ENCODE assay signal across 28 cellular contexts in genomic region chr19:5017235-5017634, GRCh38. TPM values are rescaled to one million over a fixed set of nuclear protein-coding genes. Genes with fewer than 3 reads are reported as not detected.
DNase-seq lines count a peak whose midpoint lies in the region; ATAC-seq and TF ChIP-seq lines count a peak whose summit lies in the region.
"Had no signal": no experiment of that assay in that cellular context is flagged by ENCODE, and none has a peak within 500 bp of the region (broad histone marks: within the 10 kb centered on the region; RNA-seq: fewer than 3 reads in every experiment).

No MANE protein-coding gene starts in this region.

- no peak overlapping the region for H3K27ac ChIP-seq in osteoblast (ENCODE audit: low read depth, low read length)
- no peak overlapping the region for H3K27ac ChIP-seq in effector memory CD4-positive, alpha-beta T cell (ENCODE audit: insufficient read depth, low read length, poor library complexity, severe bottlenecking)
- H3K27ac ChIP-seq: 22Rv1, adrenal gland, brain microvascular endothelial cell, coronary artery, Peyer's patch had no signal

- in situ Hi-C loops in SK-MEL-5 (cut with HindIII; ENCODE audit: low pct_unique_long_range_greater_than_20kb, low sequenced_read_pairs) (no loop called here), HAP-1 (cut with MboI; ENCODE audit: low sequenced_read_pairs) (no loop called here)

- H3K4me1 ChIP-seq in osteoblast (ENCODE audit: insufficient read depth, low read length) (peaks cover 9% of the 10 kb centered on the region), HAP-1 (no peaks in the 10 kb centered on the region)
- no peaks in the 10 kb centered on the region for H3K4me1 ChIP-seq in effector memory CD4-positive, alpha-beta T cell (ENCODE audit: control insufficient read depth, insufficient read depth, low read length, poor library complexity, severe bottlenecking)
- H3K4me1 ChIP-seq: adrenal gland, Peyer's patch had no signal

- no peak overlapping the region for H2AFZ ChIP-seq in osteoblast (ENCODE audit: low read length)

- DNase-seq in NCI-H2196 treated with DMSO at 0.1 percent for 48 hours (lab: John Stamatoyannopoulos, UW; ENCODE audit: unreplicated experiment) (peak; percentile 11), NCI-H2196 (lab: John Stamatoyannopoulos, UW; ENCODE audit: unreplicated experiment) (no peak), SK-MEL-5 (ENCODE audit: low read depth, low spot score) (peak; percentile 2), osteoblast (ENCODE audit: insufficient read length, low spot score, missing footprints) (peak; percentile 59), HAP-1 (ENCODE audit: low spot score in 2 of 2) (no peak), retina (no peak)
- no peak for DNase-seq in effector memory CD4-positive, alpha-beta T cell
- DNase-seq: activated CD8-positive, alpha-beta T cell treated with anti-CD3 and anti-CD28 coated beads, Interleukin-2, amount 10 ng/mL, durations not matched to agents 7 days and 5 days; activated T-cell treated with anti-CD3 and anti-CD28 coated beads, Interleukin-2, amount 50 U/mL, for 1 hour; adrenal gland; AML-193; brain microvascular endothelial cell; CD8-positive, alpha-beta memory T cell; DMS153; Kasumi-1; NCI-H1092 treated with DMSO at 0.1 percent for 48 hours; NCI-H2081 treated with DMSO at 0.1 percent for 48 hours; NCI-H524; NK-92 treated with Interleukin-12 subunit alpha and Interleukin-12 subunit beta, amount 100 ng/mL, for 24 hours; Peyer's patch; SK-N-SH; T-helper 9 cell had no signal

- peaks cover 16% of the 10 kb centered on the region for H3K36me3 ChIP-seq in osteoblast (ENCODE audit: insufficient read depth, low read length)
- H3K36me3 ChIP-seq in HAP-1 (replicated peaks): peaks cover 8% of the 10 kb centered on the region
- H3K36me3 ChIP-seq in effector memory CD4-positive, alpha-beta T cell (ENCODE audit: control insufficient read depth, insufficient read depth, low read length): peaks cover 19% of the 10 kb centered on the region

- H3K4me3 ChIP-seq in osteoblast (ENCODE audit: insufficient read depth, low read length) (no peak overlapping the region), HAP-1 (no peak overlapping the region)
- no peak overlapping the region for H3K4me3 ChIP-seq in effector memory CD4-positive, alpha-beta T cell (ENCODE audit: insufficient read depth, low read depth, low read length, poor library complexity, severe bottlenecking)
- H3K4me3 ChIP-seq: adrenal gland, coronary artery, Peyer's patch, skin epidermis had no signal

- H3K9me3 ChIP-seq in osteoblast (ENCODE audit: low read depth, low read length) (no peaks in the 10 kb centered on the region), HAP-1 (no peaks in the 10 kb centered on the region)
- H3K9me3 ChIP-seq in effector memory CD4-positive, alpha-beta T cell (ENCODE audit: control insufficient read depth, low read length): no peaks in the 10 kb centered on the region
- H3K9me3 ChIP-seq: adrenal gland, Peyer's patch, SK-N-SH had no signal

- H3K79me2 ChIP-seq in osteoblast (ENCODE audit: insufficient read depth, low read length): peaks cover 56% of the 10 kb centered on the region

- no peaks in the 10 kb centered on the region for H3K27me3 ChIP-seq in osteoblast (ENCODE audit: insufficient read depth, low read length)
- no peaks in the 10 kb centered on the region for H3K27me3 ChIP-seq in HAP-1 (ENCODE audit: low read depth)
- H3K27me3 ChIP-seq in effector memory CD4-positive, alpha-beta T cell (replicated peaks; ENCODE audit: control insufficient read depth, insufficient read depth, low read length, poor library complexity, severe bottlenecking): no peaks in the 10 kb centered on the region
- H3K27me3 ChIP-seq: adrenal gland, brain microvascular endothelial cell, Peyer's patch had no signal

- no peak overlapping the region for H3K4me2 ChIP-seq in osteoblast (ENCODE audit: insufficient read depth, low read length)
- H3K4me2 ChIP-seq: SK-N-SH had no signal

- peak; percentile 90 for ATAC-seq in esophagus mucosa
- ATAC-seq: activated CD4-positive, CD25-positive, alpha-beta regulatory T cell treated with anti-CD3 and anti-CD28 coated beads, Interleukin-2, amount 50 U/mL, for 24 hours; activated CD8-positive, alpha-beta T cell treated with anti-CD3 and anti-CD28 coated beads, Interleukin-2, amount 10 ng/mL, durations not matched to agents 7 days and 5 days; stimulated activated memory B cell treated with anti-CD40 and anti-IgM and Interleukin-4, amounts not matched to agents 10 μg/mL and 1 μg/mL and 100 μg/mL, for 72 hours had no signal

- TF ChIP-seq CTCF in osteoblast (IDR thresholded peaks at IDR 0.05; ENCODE audit: extremely low read depth, low read depth, low read length): no peak

- H4K20me1 ChIP-seq in osteoblast (ENCODE audit: insufficient read depth, low read length): peaks cover 62% of the 10 kb centered on the region

RNA-seq across cellular contexts. Expression of gene KDM4B, which starts 48.3 kb away (rescaled TPM):
- total RNA-seq in SK-MEL-5 (2014; rRNA removed; shearing (Covaris generic)): 3.6 and 6.0 TPM in 2 replicates
- polyA plus RNA-seq in SK-MEL-5 (2015; cell fraction: cytosol; rRNA removed): 9.8 and 12.8 TPM in 2 replicates
- polyA plus RNA-seq in SK-MEL-5 (2015; cell fraction: nucleus; rRNA removed): 10.0 and 14.7 TPM in 2 replicates
- total RNA-seq in esophagus mucosa (22.4 TPM), osteoblast (19.7 and 22.1 TPM in 2 replicates)

Comparison
In these comparisons a context has a peak if more than half of its experiments do, and no peak if none do; other contexts are left out.
1. DNase-seq: peak in NCI-H2196 treated with DMSO at 0.1 percent for 48 hours (single experiment), SK-MEL-5 (single experiment) and osteoblast (single experiment); none in NCI-H2196 (single experiment), HAP-1 (0 of 2), retina (single experiment) and effector memory CD4-positive, alpha-beta T cell (0 of 3).